ENCODE assay signal across 27 cellular contexts in the genomic region with DNA sequence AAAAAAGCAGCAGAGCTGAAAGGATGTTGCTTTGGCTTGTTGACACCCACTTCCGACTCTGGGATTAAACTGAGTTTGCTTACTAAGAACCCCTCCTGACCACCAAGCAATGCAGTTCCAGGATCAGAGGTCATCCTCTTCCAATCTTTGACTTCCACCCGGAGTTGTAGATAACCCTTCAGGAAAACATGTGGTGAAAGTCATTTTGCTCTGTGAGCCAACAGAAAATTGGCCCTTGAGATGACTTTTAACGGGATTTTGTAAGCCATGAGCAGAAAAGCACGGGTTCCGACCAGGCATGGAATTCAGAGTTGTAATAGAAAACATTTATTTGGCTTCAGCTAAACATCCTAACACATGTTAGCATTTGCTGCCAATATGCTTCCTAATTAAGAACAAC.
DNase-seq lines count a peak whose midpoint lies in the region; ATAC-seq and TF ChIP-seq lines count a peak whose summit lies in the region.
"Had no signal": no experiment of that assay in that cellular context is flagged by ENCODE, and none has a peak within 500 bp of the region (broad histone marks: within the 10 kb centered on the region; RNA-seq: fewer than 3 reads in every experiment).

No MANE protein-coding gene starts in this region.

- no peak overlapping the region for H3K9ac ChIP-seq in mammary epithelial cell (ENCODE audit: insufficient read depth, low read length)
- H3K9ac ChIP-seq: parathyroid adenoma, SK-N-SH had no signal

- H3K36me3 ChIP-seq in breast epithelium: no peaks in the 10 kb centered on the region
- H3K36me3 ChIP-seq in mammary epithelial cell (ENCODE audit: insufficient read depth, low read length): no peaks in the 10 kb centered on the region
- H3K36me3 ChIP-seq in vagina: no peaks in the 10 kb centered on the region

- H3K4me3 ChIP-seq in breast epithelium (no peak overlapping the region), mammary epithelial cell (replicated peaks in 1 of 3; ENCODE audit: insufficient read depth in 1 of 3, low read depth in 2 of 3, low read length in 3 of 3) (no peak overlapping the region), vagina (no peak overlapping the region)

- no peak overlapping the region for H3K4me3 Mint-ChIP-seq in activated naive CD8-positive, alpha-beta T cell treated with anti-CD3 and anti-CD28 coated beads, Interleukin-2, amount 50 U/mL, for 24 hours
- H3K4me3 Mint-ChIP-seq in natural killer cell: no peak overlapping the region
- H3K4me3 Mint-ChIP-seq: activated T-cell treated with anti-CD3 and anti-CD28 coated beads, Interleukin-2, amount 50 U/mL, for 4 hours; CD4-positive, alpha-beta memory T cell; naive thymus-derived CD4-positive, alpha-beta T cell had no signal

- no peaks in the 10 kb centered on the region for H3K36me3 Mint-ChIP-seq in activated naive CD8-positive, alpha-beta T cell treated with anti-CD3 and anti-CD28 coated beads, Interleukin-2, amount 50 U/mL, for 24 hours (ENCODE audit: low read depth)
- H3K36me3 Mint-ChIP-seq in natural killer cell: no peaks in the 10 kb centered on the region
- H3K36me3 Mint-ChIP-seq: CD4-positive, alpha-beta memory T cell; naive thymus-derived CD4-positive, alpha-beta T cell had no signal

- H3K27me3 ChIP-seq in breast epithelium: no peaks in the 10 kb centered on the region
- no peaks in the 10 kb centered on the region for H3K27me3 ChIP-seq in mammary epithelial cell (ENCODE audit: insufficient read depth, low read length)
- H3K27me3 ChIP-seq in vagina: no peaks in the 10 kb centered on the region

- 97% methylated on average over 5 of the region's 5 CpGs for WGBS in mammary epithelial cell (ENCODE audit: low coverage, missing lambda C conversion rate)

- intact Hi-C loops in breast epithelium (cut with DNase I; ENCODE audit: low total_unique reads): no loop called here
- intact Hi-C loops in mammary epithelial cell (cut with micrococcal nuclease): loop anchor here (10.0 kb wide), 1 partner anchor 1484 kb away; no protein-coding TSS in a partner anchor
- intact Hi-C loops in vagina (cut with DNase I): no loop called here
- intact Hi-C loops in natural killer cell (cut with micrococcal nuclease): no loop called here

- no peak for DNase-seq in breast epithelium (ENCODE audit: low spot score in 2 of 2)
- no peak for DNase-seq in mammary epithelial cell
- peak; percentile 4 for DNase-seq in glomerular endothelial cell (ENCODE audit: extremely low read depth, low read depth, low spot score)
- peak; percentile 79 to 88 for DNase-seq in lung microvascular endothelial cell (ENCODE audit: low read depth in 2 of 2)
- no peak for DNase-seq in vagina (ENCODE audit: extremely low spot score in 2 of 2)
- no peak for DNase-seq in HPDE6-E6E7 (ENCODE audit: extremely low spot score)
- no peak for DNase-seq in activated naive CD8-positive, alpha-beta T cell treated with anti-CD3 and anti-CD28 coated beads, Interleukin-2, amount 50 U/mL, for 24 hours
- no peak for DNase-seq in natural killer cell
- DNase-seq: activated CD4-positive, alpha-beta T cell treated with anti-CD3 and anti-CD28 coated beads for 4 hours; activated CD8-positive, alpha-beta memory T cell treated with anti-CD3 and anti-CD28 coated beads for 24 hours; activated naive CD4-positive, alpha-beta T cell; activated T-cell treated with anti-CD3 and anti-CD28 coated beads, Interleukin-2, amount 50 U/mL, for 4 hours; AML-193; CD4-positive, alpha-beta memory T cell; cortex of kidney; IMR-90; naive thymus-derived CD4-positive, alpha-beta T cell; NCI-H1092 treated with DMSO at 0.1 percent for 48 hours; NCI-H2029 treated with DMSO at 0.1 percent for 48 hours; NCI-H774; RPMI8226; SK-N-SH; stimulated activated CD8-positive, alpha-beta memory T cell treated with anti-CD3 and anti-CD28 coated beads, Interleukin-4, amount 100 ng/mL, for 48 hours; T-helper 2 cell; trophoblast cell had no signal

- no peak for TF ChIP-seq POLR2A in breast epithelium (IDR thresholded peaks at IDR 0.05)
- TF ChIP-seq POLR2A in vagina (IDR thresholded peaks at IDR 0.05): no peak

- H3K27me3 Mint-ChIP-seq in activated naive CD8-positive, alpha-beta T cell treated with anti-CD3 and anti-CD28 coated beads, Interleukin-2, amount 50 U/mL, for 24 hours: peaks cover 9% of the 10 kb centered on the region
- H3K27me3 Mint-ChIP-seq in natural killer cell (ENCODE audit: low read depth in 2 of 2): peaks cover 31 to 72% of the 10 kb centered on the region in 2 donors
- H3K27me3 Mint-ChIP-seq: CD4-positive, alpha-beta memory T cell had no signal

- no peaks in the 10 kb centered on the region for H4K20me1 ChIP-seq in mammary epithelial cell (ENCODE audit: insufficient read depth, low read length)

- no TSS peak for BruUV-seq in mammary epithelial cell (replicated peaks; lab: Mats Ljungman, UMichigan)

- H3K4me1 Mint-ChIP-seq in activated naive CD8-positive, alpha-beta T cell treated with anti-CD3 and anti-CD28 coated beads, Interleukin-2, amount 50 U/mL, for 24 hours: no peaks in the 10 kb centered on the region
- no peaks in the 10 kb centered on the region for H3K4me1 Mint-ChIP-seq in natural killer cell
- H3K4me1 Mint-ChIP-seq: CD4-positive, alpha-beta memory T cell; naive thymus-derived CD4-positive, alpha-beta T cell had no signal

- in situ Hi-C loops in mammary epithelial cell (cut with MboI; ENCODE audit: low sequenced_read_pairs in 2 of 2): no loop called here

- H3K9me3 ChIP-seq in breast epithelium (no peaks in the 10 kb centered on the region), mammary epithelial cell (replicated peaks; ENCODE audit: insufficient read depth, low read length) (no peaks in the 10 kb centered on the region), vagina (no peaks in the 10 kb centered on the region)
- H3K9me3 ChIP-seq: SK-N-SH had no signal

- no peak overlapping the region for H3K4me2 ChIP-seq in mammary epithelial cell (ENCODE audit: insufficient read depth, low read depth, low read length)
- H3K4me2 ChIP-seq: SK-N-SH had no signal

- H3K4me1 ChIP-seq in breast epithelium (no peaks in the 10 kb centered on the region), mammary epithelial cell (ENCODE audit: insufficient read depth, low read length) (no peaks in the 10 kb centered on the region), vagina (peaks cover 19% of the 10 kb centered on the region)
- H3K4me1 ChIP-seq: parathyroid adenoma had no signal

- dilution Hi-C loops in mammary epithelial cell (cut with HindIII; ENCODE audit: low sequenced_read_pairs): no loop called here

- CTCF ChIA-PET in mammary epithelial cell (lab: Charles Lee; ENCODE audit: low non-redundant PET): no interaction called here

- no peaks in the 10 kb centered on the region for H3K9me3 Mint-ChIP-seq in activated naive CD8-positive, alpha-beta T cell treated with anti-CD3 and anti-CD28 coated beads, Interleukin-2, amount 50 U/mL, for 24 hours
- H3K9me3 Mint-ChIP-seq in natural killer cell: no peaks in the 10 kb centered on the region
- H3K9me3 Mint-ChIP-seq: activated T-cell treated with anti-CD3 and anti-CD28 coated beads, Interleukin-2, amount 50 U/mL, for 4 hours had no signal

- H2AFZ ChIP-seq in mammary epithelial cell (ENCODE audit: low read depth, low read length): no peak overlapping the region
- H2AFZ ChIP-seq: parathyroid adenoma had no signal

- ATAC-seq in activated naive CD8-positive, alpha-beta T cell treated with anti-CD3 and anti-CD28 coated beads, Interleukin-2, amount 50 U/mL, for 24 hours: no peak
- ATAC-seq in natural killer cell: no peak
- ATAC-seq: activated T-cell treated with anti-CD3 and anti-CD28 coated beads, Interleukin-2, amount 50 U/mL, for 4 hours; naive thymus-derived CD4-positive, alpha-beta T cell had no signal

- TF ChIP-seq CTCF in breast epithelium (IDR thresholded peaks at IDR 0.05) (no peak), mammary epithelial cell (conservative IDR thresholded peaks at IDR 0.05 in 1 of 2, IDR thresholded peaks at IDR 0.05 in 1 of 2; ENCODE audit: extremely low read depth in 1 of 2, insufficient read depth in 1 of 2, low read depth in 1 of 2, low read length in 2 of 2) (no peak), vagina (IDR thresholded peaks at IDR 0.05) (no peak), natural killer cell (IDR thresholded peaks at IDR 0.05) (no peak)

- H3K27ac Mint-ChIP-seq in activated naive CD8-positive, alpha-beta T cell treated with anti-CD3 and anti-CD28 coated beads, Interleukin-2, amount 50 U/mL, for 24 hours: no peak overlapping the region
- H3K27ac Mint-ChIP-seq in natural killer cell: no peak overlapping the region
- H3K27ac Mint-ChIP-seq: CD4-positive, alpha-beta memory T cell; naive thymus-derived CD4-positive, alpha-beta T cell had no signal

- H3K27ac ChIP-seq in breast epithelium: peak overlapping the region; percentile 8 to 24
- H3K27ac ChIP-seq in mammary epithelial cell (ENCODE audit: insufficient read depth, low read depth, low read length): no peak overlapping the region
- H3K27ac ChIP-seq in vagina: peak overlapping the region; percentile 71
- H3K27ac ChIP-seq: 22Rv1, parathyroid adenoma had no signal

- H3K79me2 ChIP-seq in mammary epithelial cell (ENCODE audit: insufficient read depth, low read length): no peaks in the 10 kb centered on the region
- H3K79me2 ChIP-seq: parathyroid adenoma had no signal

Comparison
In these comparisons a context has a peak if more than half of its experiments do, and no peak if none do; other contexts are left out.
1. DNase-seq: peak in glomerular endothelial cell (single experiment) and lung microvascular endothelial cell (2 of 2); none in breast epithelium (0 of 2), mammary epithelial cell (single experiment), vagina (0 of 2), HPDE6-E6E7 (single experiment), activated naive CD8-positive, alpha-beta T cell treated with anti-CD3 and anti-CD28 coated beads, Interleukin-2, amount 50 U/mL, for 24 hours (single experiment) and natural killer cell (single experiment).